ENCODE assay signal across 1 cellular context in genomic region chr2:170377469-170378207, GRCh38.
TF ChIP-seq lines count a peak whose summit lies in the region.

No MANE protein-coding gene starts in this region.

TF ChIP-seq in HCT116, 20 proteins besides CTCF, POLR2A, EP300 and RAD21:
- TF ChIP-seq TCF7L2 (IDR thresholded peaks at IDR 0.05; ENCODE audit: borderline replicate concordance, extremely low read depth, insufficient read depth, insufficient read length), result no peak
- TF ChIP-seq REST (IDR thresholded peaks at IDR 0.05; ENCODE audit: low read depth), result no peak
- TF ChIP-seq ATF3 (IDR thresholded peaks at IDR 0.05), result no peak
- no peak for TF ChIP-seq EGR1 (IDR thresholded peaks at IDR 0.05; ENCODE audit: low read depth)
- no peak for TF ChIP-seq CEBPB (IDR thresholded peaks at IDR 0.05; ENCODE audit: low read depth)
- TF ChIP-seq CBX3 (IDR thresholded peaks at IDR 0.05; ENCODE audit: low read depth), result no peak
- no peak for TF ChIP-seq EZH2phosphoT487 (IDR thresholded peaks at IDR 0.05; ENCODE audit: borderline replicate concordance)
- TF ChIP-seq ZNF274 (IDR thresholded peaks at IDR 0.05; ENCODE audit: low read depth, low read length), result no peak
- no peak for TF ChIP-seq MAX (IDR thresholded peaks at IDR 0.05)
- no peak for TF ChIP-seq ZBTB33 (IDR thresholded peaks at IDR 0.05; ENCODE audit: extremely low read depth, insufficient replicate concordance, low read length)
- no peak for TF ChIP-seq POLR2AphosphoS5 (IDR thresholded peaks at IDR 0.05; ENCODE audit: low read depth, low read length)
- TF ChIP-seq SP1 (IDR thresholded peaks at IDR 0.05; ENCODE audit: low read depth), result no peak
- TF ChIP-seq SRF (IDR thresholded peaks at IDR 0.05; ENCODE audit: low read depth), result no peak
- no peak for TF ChIP-seq EZH2 (IDR thresholded peaks at IDR 0.05)
- TF ChIP-seq JUND (IDR thresholded peaks at IDR 0.05), result no peak
- TF ChIP-seq YY1 (IDR thresholded peaks at IDR 0.05; ENCODE audit: extremely low read depth, insufficient replicate concordance, low read depth, low read length), result no peak
- TF ChIP-seq ELF1 (IDR thresholded peaks at IDR 0.05; ENCODE audit: borderline replicate concordance, low read depth), result no peak
